13 cellular contexts compared by ENCODE assay signal in genomic region chr5:52838306-52839015, GRCh38. TPM values are rescaled to one million over a fixed set of nuclear protein-coding genes. Genes with fewer than 3 reads are reported as not detected.
DNase-seq lines count a peak whose midpoint lies in the region; ATAC-seq, FAIRE-seq and TF ChIP-seq lines count a peak whose summit lies in the region.
"Had no signal": no experiment of that assay in that cellular context is flagged by ENCODE, and none has a peak within 500 bp of the region (broad histone marks: within the 10 kb centered on the region; RNA-seq: fewer than 3 reads in every experiment).

No MANE protein-coding gene starts in this region.

- CTCF ChIA-PET in A673 (lab: Charles Lee): no interaction called here

- POLR2A ChIA-PET in A673 (lab: Charles Lee; ENCODE audit: low non-redundant PET): no interaction called here

- no peak for ATAC-seq in stimulated activated memory B cell treated with anti-CD40 and anti-IgM and Interleukin-4, amounts not matched to agents 10 μg/mL and 1 μg/mL and 100 μg/mL, for 72 hours

- no peak for DNase-seq in A673 (ENCODE audit: low spot score)
- DNase-seq in HTR-8/SVneo (ENCODE audit: insufficient read length, low spot score): no peak
- DNase-seq in epithelial cell of esophagus (ENCODE audit: low read depth): peak; percentile 69
- DNase-seq in activated CD8-positive, alpha-beta memory T cell treated with anti-CD3 and anti-CD28 coated beads, Interleukin-2, amount 50 U/mL, for 4 hours: no peak
- no peak for DNase-seq in activated T-helper 2 cell treated with anti-CD3 and anti-CD28 coated beads, Interferon-gamma antibody, Interleukin-2, Interleukin-4, amounts not matched to agents 10 μg/mL and 5 μg/mL and 100 μg/mL, durations not matched to agents 14 hours and 24 hours and 36 hours (ENCODE audit: low spot score)
- DNase-seq in activated naive CD4-positive, alpha-beta T cell treated with anti-CD3 and anti-CD28 coated beads, Interleukin-2, amount 50 U/mL, for 16 hours: no peak
- DNase-seq: activated gamma-delta T cell treated with Interleukin-2 at 50 U/mL for 16 hours, caudate nucleus, DMS 273 treated with DMSO at 0.1 percent for 48 hours, head of caudate nucleus, WERI-Rb-1 had no signal

- no TSS peak for BruUV-seq in A673 (replicated peaks; lab: Mats Ljungman, UMichigan)

- intact Hi-C loops in A673 (cut with micrococcal nuclease; ENCODE audit: unreplicated experiment): no loop called here
- intact Hi-C loops in activated T-helper 2 cell treated with anti-CD3 and anti-CD28 coated beads, Interferon-gamma antibody, Interleukin-2, Interleukin-4, amounts not matched to agents 10 μg/mL and 5 μg/mL and 100 μg/mL, durations not matched to agents 14 hours and 24 hours and 36 hours (cut with micrococcal nuclease): no loop called here

- H3K27me3 ChIP-seq in A673 (replicated peaks; ENCODE audit: insufficient read depth, low read depth, low read length, poor library complexity) (no peaks in the 10 kb centered on the region), parathyroid adenoma (ENCODE audit: control insufficient read depth, insufficient read depth, low read length) (no peaks in the 10 kb centered on the region)

- H3K4me1 Mint-ChIP-seq in stimulated activated memory B cell treated with anti-CD40 and anti-IgM and Interleukin-4, amounts not matched to agents 10 μg/mL and 1 μg/mL and 100 μg/mL, for 72 hours: no peaks in the 10 kb centered on the region
- H3K4me1 Mint-ChIP-seq in activated T-helper 2 cell treated with anti-CD3 and anti-CD28 coated beads, Interferon-gamma antibody, Interleukin-2, Interleukin-4, amounts not matched to agents 10 μg/mL and 5 μg/mL and 100 μg/mL, durations not matched to agents 14 hours and 24 hours and 36 hours (ENCODE audit: low read depth): peaks cover 2% of the 10 kb centered on the region

- H3K27ac ChIP-seq in A673 (ENCODE audit: low read depth, low read length, poor library complexity, severe bottlenecking) (peak overlapping the region; percentile 13), parathyroid adenoma (peak overlapping the region; percentile 76)
- H3K27ac ChIP-seq: WERI-Rb-1 had no signal

- H3K36me3 ChIP-seq in A673 (ENCODE audit: insufficient read depth, low read length, poor library complexity, severe bottlenecking) (no peaks in the 10 kb centered on the region), parathyroid adenoma (ENCODE audit: control insufficient read depth, insufficient read depth, low read length) (no peaks in the 10 kb centered on the region)
- H3K36me3 ChIP-seq: WERI-Rb-1 had no signal

- H3K9me3 Mint-ChIP-seq in stimulated activated memory B cell treated with anti-CD40 and anti-IgM and Interleukin-4, amounts not matched to agents 10 μg/mL and 1 μg/mL and 100 μg/mL, for 72 hours: no peaks in the 10 kb centered on the region
- H3K9me3 Mint-ChIP-seq in activated T-helper 2 cell treated with anti-CD3 and anti-CD28 coated beads, Interferon-gamma antibody, Interleukin-2, Interleukin-4, amounts not matched to agents 10 μg/mL and 5 μg/mL and 100 μg/mL, durations not matched to agents 14 hours and 24 hours and 36 hours: no peaks in the 10 kb centered on the region

- no peak overlapping the region for H3K4me2 ChIP-seq in parathyroid adenoma (ENCODE audit: low read length)

- H3K9me3 ChIP-seq in A673 (ENCODE audit: low read depth, low read length, poor library complexity, severe bottlenecking) (no peaks in the 10 kb centered on the region), parathyroid adenoma (ENCODE audit: control insufficient read depth, low read length) (no peaks in the 10 kb centered on the region)

- FAIRE-seq in HTR-8/SVneo (lab: Jason Lieb, UNC): peak; percentile 52

- H3K79me2 ChIP-seq in parathyroid adenoma: peaks cover 12% of the 10 kb centered on the region

- no peak overlapping the region for H3K4me3 Mint-ChIP-seq in stimulated activated memory B cell treated with anti-CD40 and anti-IgM and Interleukin-4, amounts not matched to agents 10 μg/mL and 1 μg/mL and 100 μg/mL, for 72 hours
- H3K4me3 Mint-ChIP-seq in activated T-helper 2 cell treated with anti-CD3 and anti-CD28 coated beads, Interferon-gamma antibody, Interleukin-2, Interleukin-4, amounts not matched to agents 10 μg/mL and 5 μg/mL and 100 μg/mL, durations not matched to agents 14 hours and 24 hours and 36 hours (ENCODE audit: low read depth): no peak overlapping the region

- no peak overlapping the region for H2AFZ ChIP-seq in parathyroid adenoma

- H3K36me3 Mint-ChIP-seq in stimulated activated memory B cell treated with anti-CD40 and anti-IgM and Interleukin-4, amounts not matched to agents 10 μg/mL and 1 μg/mL and 100 μg/mL, for 72 hours: no peaks in the 10 kb centered on the region
- no peaks in the 10 kb centered on the region for H3K36me3 Mint-ChIP-seq in activated T-helper 2 cell treated with anti-CD3 and anti-CD28 coated beads, Interferon-gamma antibody, Interleukin-2, Interleukin-4, amounts not matched to agents 10 μg/mL and 5 μg/mL and 100 μg/mL, durations not matched to agents 14 hours and 24 hours and 36 hours (ENCODE audit: low read depth)

- H3K4me1 ChIP-seq in A673 (ENCODE audit: insufficient read depth, low read length, poor library complexity, severe bottlenecking): peaks cover 32% of the 10 kb centered on the region
- peaks cover 27% of the 10 kb centered on the region for H3K4me1 ChIP-seq in parathyroid adenoma

- TF ChIP-seq CTCF in A673 (conservative IDR thresholded peaks at IDR 0.05; ENCODE audit: low read depth, low read length) (no peak), epithelial cell of esophagus (IDR thresholded peaks at IDR 0.05; ENCODE audit: insufficient read depth, low read depth, low read length, missing control alignments) (no peak), parathyroid adenoma (IDR thresholded peaks at IDR 0.05) (no peak)

- H3K27me3 Mint-ChIP-seq in stimulated activated memory B cell treated with anti-CD40 and anti-IgM and Interleukin-4, amounts not matched to agents 10 μg/mL and 1 μg/mL and 100 μg/mL, for 72 hours: peaks cover 11% of the 10 kb centered on the region
- H3K27me3 Mint-ChIP-seq in activated T-helper 2 cell treated with anti-CD3 and anti-CD28 coated beads, Interferon-gamma antibody, Interleukin-2, Interleukin-4, amounts not matched to agents 10 μg/mL and 5 μg/mL and 100 μg/mL, durations not matched to agents 14 hours and 24 hours and 36 hours (ENCODE audit: low read depth): peaks cover 7% of the 10 kb centered on the region

- no peak overlapping the region for H3K4me3 ChIP-seq in A673 (ENCODE audit: low read depth, low read length, poor library complexity, severe bottlenecking)
- no peak overlapping the region for H3K4me3 ChIP-seq in epithelial cell of esophagus (ENCODE audit: low read length)
- no peak overlapping the region for H3K4me3 ChIP-seq in parathyroid adenoma (ENCODE audit: low read depth, low read length)

- no peak overlapping the region for H3K9ac ChIP-seq in parathyroid adenoma

- no peak overlapping the region for H3K27ac Mint-ChIP-seq in stimulated activated memory B cell treated with anti-CD40 and anti-IgM and Interleukin-4, amounts not matched to agents 10 μg/mL and 1 μg/mL and 100 μg/mL, for 72 hours
- no peak overlapping the region for H3K27ac Mint-ChIP-seq in activated T-helper 2 cell treated with anti-CD3 and anti-CD28 coated beads, Interferon-gamma antibody, Interleukin-2, Interleukin-4, amounts not matched to agents 10 μg/mL and 5 μg/mL and 100 μg/mL, durations not matched to agents 14 hours and 24 hours and 36 hours

RNA-seq across cellular contexts. Expression of gene ITGA1, which starts 50.7 kb away (rescaled TPM):
- 7.8 and 8.1 TPM in 2 replicates for total RNA-seq in A673 (2021)
- 0.59 and 0.76 TPM in 2 replicates for total RNA-seq in activated T-helper 2 cell treated with anti-CD3 and anti-CD28 coated beads, Interferon-gamma antibody, Interleukin-2, Interleukin-4, amounts not matched to agents 10 μg/mL and 5 μg/mL and 100 μg/mL, durations not matched to agents 14 hours and 24 hours and 36 hours

RNA-seq across cellular contexts. Expression of gene PELO, which starts 50.7 kb away (rescaled TPM):
- total RNA-seq in A673 (2021): 20.0 and 20.3 TPM in 2 replicates
- 14.4 and 17.1 TPM in 2 replicates for total RNA-seq in activated T-helper 2 cell treated with anti-CD3 and anti-CD28 coated beads, Interferon-gamma antibody, Interleukin-2, Interleukin-4, amounts not matched to agents 10 μg/mL and 5 μg/mL and 100 μg/mL, durations not matched to agents 14 hours and 24 hours and 36 hours
